14 cellular contexts compared by ENCODE assay signal in the genomic region with DNA sequence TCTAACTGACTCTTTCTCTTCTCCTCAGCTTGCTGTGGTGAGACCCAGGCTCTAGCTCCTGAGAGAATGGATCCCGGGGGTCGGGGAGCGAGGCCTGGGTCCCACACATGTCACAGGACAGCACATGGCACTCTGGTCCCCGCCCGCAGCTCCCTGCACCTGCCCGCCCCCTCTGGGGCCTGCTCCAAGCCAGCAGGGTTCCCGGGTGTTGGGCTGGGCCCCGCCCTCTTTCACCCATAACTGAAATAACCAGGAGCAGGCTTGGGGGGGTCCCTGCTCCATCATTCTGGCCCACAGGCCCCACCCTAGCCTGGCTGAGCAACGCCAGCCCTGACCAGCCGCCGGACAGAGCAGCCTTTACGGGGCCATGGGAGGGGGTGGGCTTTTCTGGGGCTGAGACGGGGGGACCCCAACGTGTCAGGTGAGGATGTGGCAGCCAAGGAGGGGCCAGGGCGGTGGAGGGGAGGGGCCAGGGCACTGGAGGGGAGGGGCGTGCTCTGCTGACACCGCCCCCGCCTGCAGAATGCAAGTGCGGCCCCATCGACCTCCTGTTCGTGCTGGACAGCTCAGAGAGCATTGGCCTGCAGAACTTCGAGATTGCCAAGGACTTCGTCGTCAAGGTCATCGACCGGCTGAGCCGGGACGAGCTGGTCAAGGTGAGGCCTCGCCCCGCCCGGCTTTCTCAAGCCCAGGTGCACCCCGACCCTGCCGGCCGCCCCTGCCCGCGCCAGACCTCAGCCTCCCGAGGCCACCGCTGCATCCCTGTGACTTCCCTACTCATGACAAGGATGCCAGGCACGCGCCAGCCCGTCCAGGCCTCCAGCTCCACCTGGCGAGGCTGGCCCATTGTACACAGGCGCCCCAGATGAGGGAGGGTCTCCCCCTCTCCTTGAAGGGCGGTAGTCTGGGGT. TPM values are rescaled to one million over a fixed set of nuclear protein-coding genes. Genes with fewer than 3 reads are reported as not detected.
DNase-seq lines count a peak whose midpoint lies in the region; ATAC-seq and TF ChIP-seq lines count a peak whose summit lies in the region.
"Had no signal": no experiment of that assay in that cellular context is flagged by ENCODE, and none has a peak within 500 bp of the region (broad histone marks: within the 10 kb centered on the region; RNA-seq: fewer than 3 reads in every experiment).

No MANE protein-coding gene starts in this region.

- 20 to 81% methylated on average over 2 to 11 of the region's 44 CpGs for WGBS in esophagus squamous epithelium, 2 donors

- H3K27ac ChIP-seq in esophagus squamous epithelium, result peak overlapping the region in 3 of 4 donors; percentile 41 to 76 (median 62)
- H3K27ac ChIP-seq: PC-9 had no signal

- DNase-seq in Right ventricle myocardium inferior (ENCODE audit: missing footprints) (peak; percentile 70), cardiac septum (ENCODE audit: low spot score) (no peak), esophagus squamous epithelium (lab: John Stamatoyannopoulos, UW) (no peak), mesothelial cell of epicardium (ENCODE audit: low spot score in 2 of 2, unreplicated experiment in 2 of 2) (peak; percentile 18 to 34), cerebellar nuclear complex (lab: John Stamatoyannopoulos, UW) (no peak), NCI-H2196 treated with DMSO at 0.1 percent for 48 hours (lab: John Stamatoyannopoulos, UW; ENCODE audit: unreplicated experiment) (no peak)
- DNase-seq: AML-193; effector memory CD8-positive, alpha-beta T cell; NCI-H2171; occipital lobe; PC-9 had no signal

- H3K4me1 Mint-ChIP-seq in mesothelial cell of epicardium, result no peaks in the 10 kb centered on the region

- no peaks in the 10 kb centered on the region for H3K27me3 ChIP-seq in esophagus squamous epithelium

- H3K9me3 ChIP-seq in esophagus squamous epithelium, result no peaks in the 10 kb centered on the region

- intact Hi-C loops in Right ventricle myocardium inferior (cut with DNase I) (no loop called here), cardiac septum (cut with DNase I) (no loop called here), esophagus squamous epithelium (cut with DNase I) (no loop called here)

- no peak for TF ChIP-seq CTCF in esophagus squamous epithelium (IDR thresholded peaks at IDR 0.05)
- TF ChIP-seq CTCF in mesothelial cell of epicardium (IDR thresholded peaks at IDR 0.05; ENCODE audit: unreplicated experiment), result no peak

- no peaks in the 10 kb centered on the region for H3K27me3 Mint-ChIP-seq in mesothelial cell of epicardium (ENCODE audit: low read depth)
- H3K27me3 Mint-ChIP-seq: effector memory CD8-positive, alpha-beta T cell had no signal

- no peak overlapping the region for H3K27ac Mint-ChIP-seq in mesothelial cell of epicardium
- H3K27ac Mint-ChIP-seq: effector memory CD8-positive, alpha-beta T cell had no signal

- H3K36me3 Mint-ChIP-seq in mesothelial cell of epicardium, result peaks cover 9% of the 10 kb centered on the region

- H3K4me1 ChIP-seq in esophagus squamous epithelium, result no peaks in the 10 kb centered on the region

- no peaks in the 10 kb centered on the region for H3K9me3 Mint-ChIP-seq in mesothelial cell of epicardium
- H3K9me3 Mint-ChIP-seq: effector memory CD8-positive, alpha-beta T cell had no signal

- TF ChIP-seq POLR2A in esophagus squamous epithelium (IDR thresholded peaks at IDR 0.05), result no peak

- H3K4me3 Mint-ChIP-seq in mesothelial cell of epicardium, result no peak overlapping the region
- H3K4me3 Mint-ChIP-seq: effector memory CD8-positive, alpha-beta T cell had no signal

- ATAC-seq in Right ventricle myocardium inferior, result peak; percentile 15
- no peak for ATAC-seq in HG03139 (IDR thresholded peaks at IDR 0.05; ENCODE audit: unreplicated experiment)
- ATAC-seq in GM19035 (IDR thresholded peaks at IDR 0.05; ENCODE audit: unreplicated experiment), result no peak
- ATAC-seq: effector memory CD8-positive, alpha-beta T cell had no signal

- no peak overlapping the region for H3K4me3 ChIP-seq in esophagus squamous epithelium
- H3K4me3 ChIP-seq: lung, PC-9 had no signal

- H3K36me3 ChIP-seq in esophagus squamous epithelium, result peaks cover 0 to 64% (median 0%) of the 10 kb centered on the region in 3 donors

RNA-seq across cellular contexts. Expression of gene COL6A1, which starts 19.4 kb away (rescaled TPM):
- total RNA-seq in Right ventricle myocardium inferior (228 TPM), cardiac septum (140 TPM), esophagus squamous epithelium (100 to 1,000 TPM in 1 of 4 donors, 10 to 100 TPM in 3; 25.0 to 242 (median 54.9) TPM), mesothelial cell of epicardium (539 to 636 TPM (median 611 TPM) in 3 replicates)

Comparison
In these comparisons a context has a peak if more than half of its experiments do, and no peak if none do; other contexts are left out.
1. DNase-seq: peak in Right ventricle myocardium inferior (single experiment) and mesothelial cell of epicardium (2 of 2); none in cardiac septum (single experiment), esophagus squamous epithelium (single experiment), cerebellar nuclear complex (0 of 2) and NCI-H2196 treated with DMSO at 0.1 percent for 48 hours (single experiment).